9 cellular contexts compared by ENCODE assay signal in genomic region chr1:227895828-227896685, GRCh38. TPM values are rescaled to one million over a fixed set of nuclear protein-coding genes. Genes with fewer than 3 reads are reported as not detected.
A peak's percentile ranks its signal among the peaks of the same experiment; 100 is the strongest.
DNase-seq lines count a peak whose midpoint lies in the region; ATAC-seq and TF ChIP-seq lines count a peak whose summit lies in the region.
"Had no signal": no experiment of that assay in that cellular context is flagged by ENCODE, and none has a peak within 500 bp of the region (broad histone marks: within the 10 kb centered on the region; RNA-seq: fewer than 3 reads in every experiment).

No MANE protein-coding gene starts in this region.

- peak overlapping the region; percentile 87 for H3K27ac Mint-ChIP-seq in neural crest cell (ENCODE audit: unreplicated experiment)

- H3K27ac ChIP-seq in 22Rv1 (no peak overlapping the region), SJSA1 (peak overlapping the region; percentile 1; the same call in 1 of the 2 replicates), gastroesophageal sphincter (peak overlapping the region in 2 of 4 donors; percentile 17 to 56)

- TF ChIP-seq POLR2A in gastroesophageal sphincter (IDR thresholded peaks at IDR 0.05), result no peak

- no peak overlapping the region for H3K4me3 ChIP-seq in SJSA1
- no peak overlapping the region for H3K4me3 ChIP-seq in gastroesophageal sphincter

- TF ChIP-seq CTCF in 22Rv1 (IDR thresholded peaks at IDR 0.05), result 0 out of 2 replicates have a peak, but pooled peaks have one; percentile 4
- TF ChIP-seq CTCF in gastroesophageal sphincter (IDR thresholded peaks at IDR 0.05), result peak in 1 of 4 experiments; percentile 7
- no peak for TF ChIP-seq CTCF in neural crest cell (conservative IDR thresholded peaks at IDR 0.05)

- no peaks in the 10 kb centered on the region for H3K9me3 Mint-ChIP-seq in neural crest cell
- H3K9me3 Mint-ChIP-seq: CD8-positive, alpha-beta memory T cell had no signal

- no peaks in the 10 kb centered on the region for H3K27me3 Mint-ChIP-seq in neural crest cell (ENCODE audit: low read depth)

- H3K27me3 ChIP-seq in SJSA1 (replicated peaks) (no peaks in the 10 kb centered on the region), gastroesophageal sphincter (no peaks in the 10 kb centered on the region)

- peak; percentile 44 to 63 for DNase-seq in SJSA1 (ENCODE audit: low read depth in 1 of 2, low spot score in 2 of 2)
- peak; percentile 45 for DNase-seq in neural crest cell (ENCODE audit: low read depth, low spot score)
- no peak for DNase-seq in germinal center (ENCODE audit: low spot score)
- DNase-seq in hepatic stellate cell (ENCODE audit: low spot score), result no peak
- DNase-seq in activated CD4-positive, CD25-positive, alpha-beta regulatory T cell (lab: John Stamatoyannopoulos, UW), result no peak

- ATAC-seq in gastroesophageal sphincter, result peak; percentile 15
- no peak for ATAC-seq in GM19467 (IDR thresholded peaks at IDR 0.05; ENCODE audit: unreplicated experiment)

- H3K36me3 ChIP-seq in SJSA1 (no peaks in the 10 kb centered on the region), gastroesophageal sphincter (no peaks in the 10 kb centered on the region)

- 20% methylated on average over 1 of the region's 24 CpGs; no CpG with 5 or more reads in 1 of the 2 donors for WGBS in gastroesophageal sphincter (ENCODE audit: low coverage in 1 of 2), 2 donors

- H3K4me1 Mint-ChIP-seq in neural crest cell, result peaks cover 14% of the 10 kb centered on the region

- no peaks in the 10 kb centered on the region for H3K36me3 Mint-ChIP-seq in neural crest cell (ENCODE audit: low read depth)
- H3K36me3 Mint-ChIP-seq: CD8-positive, alpha-beta memory T cell had no signal

- TF ChIP-seq EP300 in gastroesophageal sphincter (IDR thresholded peaks at IDR 0.05), result no peak

- H3K4me1 ChIP-seq in SJSA1 (replicated peaks) (peaks cover 31% of the 10 kb centered on the region), gastroesophageal sphincter (peaks cover 0 to 8% (median 0%) of the 10 kb centered on the region in 3 donors)

- no peak overlapping the region for H3K4me3 Mint-ChIP-seq in neural crest cell
- H3K4me3 Mint-ChIP-seq: CD8-positive, alpha-beta memory T cell had no signal

- no peaks in the 10 kb centered on the region for H3K9me3 ChIP-seq in SJSA1 (replicated peaks)
- H3K9me3 ChIP-seq in gastroesophageal sphincter, result no peaks in the 10 kb centered on the region

RNA-seq across cellular contexts. Expression of gene WNT9A, which starts 51.7 kb away (rescaled TPM):
- 1.6 and 3.7 TPM in 2 replicates for total RNA-seq in SJSA1 (2014; rRNA removed; shearing (Covaris generic))
- total RNA-seq in gastroesophageal sphincter (10 to 100 TPM in 1 of 4 donors, 1 to 10 TPM in 3; 5.4 to 14.0 (median 6.6) TPM), neural crest cell (0.48 and 0.54 TPM in 2 replicates)

Comparison
In these comparisons a context has a peak if more than half of its experiments do, and no peak if none do; other contexts are left out.
1. DNase-seq: peak in SJSA1 (2 of 2) and neural crest cell (single experiment); none in germinal center (single experiment), hepatic stellate cell (single experiment) and activated CD4-positive, CD25-positive, alpha-beta regulatory T cell (0 of 4).